9 cellular contexts compared by ENCODE assay signal in genomic region chr12:78562358-78563205, GRCh38.
DNase-seq lines count a peak whose midpoint lies in the region; ATAC-seq and TF ChIP-seq lines count a peak whose summit lies in the region.
"Had no signal": no experiment of that assay in that cellular context is flagged by ENCODE, and none has a peak within 500 bp of the region (broad histone marks: within the 10 kb centered on the region; RNA-seq: fewer than 3 reads in every experiment).

No MANE protein-coding gene starts in this region.

- H3K4me2 ChIP-seq in DOHH2 (ENCODE audit: low read length) = no peak overlapping the region

- no peaks in the 10 kb centered on the region for H4K20me1 ChIP-seq in DOHH2 (ENCODE audit: control insufficient read depth, insufficient read depth, low read depth, low read length)

- no peaks in the 10 kb centered on the region for H3K9me2 ChIP-seq in DOHH2 (replicated peaks; ENCODE audit: control insufficient read depth, low read length)

- peak; percentile 40 for TF ChIP-seq CTCF in DOHH2 (IDR thresholded peaks at IDR 0.05; ENCODE audit: low read depth, low read length, poor library complexity, severe bottlenecking)

- H3K79me2 ChIP-seq in DOHH2 (ENCODE audit: control insufficient read depth, low read length) = no peaks in the 10 kb centered on the region

- H3K27me3 ChIP-seq in DOHH2 (ENCODE audit: control insufficient read depth, low read length) = no peaks in the 10 kb centered on the region

- no peaks in the 10 kb centered on the region for H3K9me3 ChIP-seq in DOHH2 (ENCODE audit: control insufficient read depth, insufficient read depth, low read length)

- no peaks in the 10 kb centered on the region for H3F3A ChIP-seq in DOHH2 (ENCODE audit: control insufficient read depth, insufficient read depth)

- no peaks in the 10 kb centered on the region for H3K36me3 ChIP-seq in DOHH2 (ENCODE audit: control insufficient read depth, low read length)

- peak; percentile 21 for DNase-seq in Jurkat, Clone E6-1 (ENCODE audit: low read depth, low spot score)
- peak; percentile 36 for DNase-seq in SHP77 treated with DMSO at 0.1 percent for 48 hours (lab: John Stamatoyannopoulos, UW)
- DNase-seq in iris pigment epithelial cell (ENCODE audit: low read depth) = peak; percentile 18
- DNase-seq in islet precursor cell = no peak
- DNase-seq in midbrain (lab: John Stamatoyannopoulos, UW) = no peak
- no peak for DNase-seq in mucosa of gallbladder (ENCODE audit: low spot score)
- DNase-seq: activated CD4-positive, CD25-positive, alpha-beta regulatory T cell had no signal

- H3K4me1 ChIP-seq in DOHH2 (ENCODE audit: control insufficient read depth, low read length) = no peaks in the 10 kb centered on the region

- H3K4me3 ChIP-seq in DOHH2 (ENCODE audit: low read length) = no peak overlapping the region
- H3K4me3 ChIP-seq in Jurkat, Clone E6-1 (ENCODE audit: low read length) = no peak overlapping the region

- no peak for ATAC-seq in HG02938 (IDR thresholded peaks at IDR 0.05; ENCODE audit: unreplicated experiment)

- H3K27ac ChIP-seq in DOHH2 (ENCODE audit: low read depth, low read length) = no peak overlapping the region

Comparison
In these comparisons a context has a peak if more than half of its experiments do, and no peak if none do; other contexts are left out.
1. DNase-seq: peak in Jurkat, Clone E6-1 (single experiment), SHP77 treated with DMSO at 0.1 percent for 48 hours (single experiment) and iris pigment epithelial cell (single experiment); none in islet precursor cell (single experiment), midbrain (single experiment) and mucosa of gallbladder (single experiment).